ENCODE assay signal across 1 cellular context in the genomic region with DNA sequence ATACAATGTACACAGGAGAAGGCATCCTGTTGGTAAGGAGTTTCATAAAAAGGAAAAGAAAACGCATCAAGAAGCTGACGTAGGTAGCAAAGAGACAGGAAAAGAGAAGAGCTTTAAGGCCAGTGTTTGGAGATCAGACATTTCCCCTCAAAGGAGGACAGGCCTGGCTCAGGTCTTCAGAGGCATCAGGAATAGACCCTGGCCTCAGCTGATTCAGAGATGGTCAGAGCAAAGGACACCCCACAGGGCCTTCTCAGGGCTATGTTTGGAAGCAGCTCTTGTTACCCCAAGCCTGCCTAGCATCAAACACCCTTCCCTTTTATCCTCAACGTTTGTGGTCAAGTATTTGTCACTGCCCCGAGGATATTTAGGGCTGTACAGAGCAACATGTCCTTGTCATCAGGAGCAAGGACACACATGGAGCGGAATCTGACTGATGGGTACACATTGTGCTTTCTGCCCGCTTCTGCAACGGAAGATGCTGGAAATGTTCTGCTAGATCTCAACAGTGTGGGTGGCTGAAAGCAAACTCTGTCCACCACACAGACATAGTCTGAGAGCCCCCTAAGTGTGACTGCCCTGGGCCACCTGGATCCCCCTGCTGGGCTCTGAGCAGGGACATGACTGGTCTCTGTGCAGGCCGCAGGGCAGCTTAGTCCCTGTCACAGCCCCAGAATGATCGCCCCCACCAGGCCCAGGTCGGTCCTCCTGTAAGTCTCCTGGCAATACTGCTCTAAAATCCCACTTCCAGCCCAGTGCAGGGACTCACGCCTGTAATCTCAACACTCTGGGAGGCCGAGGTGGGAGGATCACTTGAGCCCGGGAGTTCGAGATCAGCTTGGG.
TF ChIP-seq lines count a peak whose summit lies in the region.

No MANE protein-coding gene starts in this region.

TF ChIP-seq in K562, 482 proteins besides CTCF, POLR2A, EP300 and RAD21:
- TF ChIP-seq ZNF3 (CRISPR knock-in tag; IDR thresholded peaks at IDR 0.05) (no peak), CHD1 (IDR thresholded peaks at IDR 0.05; ENCODE audit: low read length) (peak; percentile 54), NCOA1 (IDR thresholded peaks at IDR 0.05; ENCODE audit: low read depth) (no peak), CREB1 (IDR thresholded peaks at IDR 0.05) (no peak), CREB1 (CRISPR knock-in tag; IDR thresholded peaks at IDR 0.05) (peak; percentile 28; the same call in 1 of the 2 replicates), KDM5B (IDR thresholded peaks at IDR 0.05; ENCODE audit: insufficient replicate concordance, low read depth, low read length) (peak; percentile 54), KLF1 (tag; IDR thresholded peaks at IDR 0.05) (peak; percentile 18; the same call in 1 of the 2 replicates), ZNF217 (CRISPR knock-in tag; IDR thresholded peaks at IDR 0.05) (no peak), BCOR (IDR thresholded peaks at IDR 0.05) (peak; percentile 44), ZNF764 (CRISPR knock-in tag; IDR thresholded peaks at IDR 0.05; ENCODE audit: low read depth) (peak; percentile 53; the same call in 1 of the 2 replicates), ZBTB7A (IDR thresholded peaks at IDR 0.05; ENCODE audit: borderline replicate concordance, control insufficient read depth, low read depth, low read length) (peak; percentile 31; the same call in 1 of the 2 replicates), ZNF384 (IDR thresholded peaks at IDR 0.05; ENCODE audit: low read depth, low read length) (0 out of 2 replicates have a peak, but pooled peaks have one; percentile 69), GABPB1 (CRISPR knock-in tag; IDR thresholded peaks at IDR 0.05) (peak; percentile 55; the same call in 1 of the 2 replicates), ESRRA (IDR thresholded peaks at IDR 0.05; ENCODE audit: borderline replicate concordance, low read depth) (peak; percentile 42; the same call in 1 of the 2 replicates), ZNF121 (CRISPR knock-in tag; conservative IDR thresholded peaks at IDR 0.05) (peak; percentile 25; the same call in 1 of the 2 replicates)
- TF ChIP-seq, protein P1, sequence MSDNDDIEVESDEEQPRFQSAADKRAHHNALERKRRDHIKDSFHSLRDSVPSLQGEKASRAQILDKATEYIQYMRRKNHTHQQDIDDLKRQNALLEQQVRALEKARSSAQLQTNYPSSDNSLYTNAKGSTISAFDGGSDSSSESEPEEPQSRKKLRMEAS (CRISPR knock-in tag; IDR thresholded peaks at IDR 0.05), result no peak
- TF ChIP-seq, protein P2, sequence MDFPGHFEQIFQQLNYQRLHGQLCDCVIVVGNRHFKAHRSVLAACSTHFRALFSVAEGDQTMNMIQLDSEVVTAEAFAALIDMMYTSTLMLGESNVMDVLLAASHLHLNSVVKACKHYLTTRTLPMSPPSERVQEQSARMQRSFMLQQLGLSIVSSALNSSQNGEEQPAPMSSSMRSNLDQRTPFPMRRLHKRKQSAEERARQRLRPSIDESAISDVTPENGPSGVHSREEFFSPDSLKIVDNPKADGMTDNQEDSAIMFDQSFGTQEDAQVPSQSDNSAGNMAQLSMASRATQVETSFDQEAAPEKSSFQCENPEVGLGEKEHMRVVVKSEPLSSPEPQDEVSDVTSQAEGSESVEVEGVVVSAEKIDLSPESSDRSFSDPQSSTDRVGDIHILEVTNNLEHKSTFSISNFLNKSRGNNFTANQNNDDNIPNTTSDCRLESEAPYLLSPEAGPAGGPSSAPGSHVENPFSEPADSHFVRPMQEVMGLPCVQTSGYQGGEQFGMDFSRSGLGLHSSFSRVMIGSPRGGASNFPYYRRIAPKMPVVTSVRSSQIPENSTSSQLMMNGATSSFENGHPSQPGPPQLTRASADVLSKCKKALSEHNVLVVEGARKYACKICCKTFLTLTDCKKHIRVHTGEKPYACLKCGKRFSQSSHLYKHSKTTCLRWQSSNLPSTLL (IDR thresholded peaks at IDR 0.05), result no peak
- TF ChIP-seq, protein P3, sequence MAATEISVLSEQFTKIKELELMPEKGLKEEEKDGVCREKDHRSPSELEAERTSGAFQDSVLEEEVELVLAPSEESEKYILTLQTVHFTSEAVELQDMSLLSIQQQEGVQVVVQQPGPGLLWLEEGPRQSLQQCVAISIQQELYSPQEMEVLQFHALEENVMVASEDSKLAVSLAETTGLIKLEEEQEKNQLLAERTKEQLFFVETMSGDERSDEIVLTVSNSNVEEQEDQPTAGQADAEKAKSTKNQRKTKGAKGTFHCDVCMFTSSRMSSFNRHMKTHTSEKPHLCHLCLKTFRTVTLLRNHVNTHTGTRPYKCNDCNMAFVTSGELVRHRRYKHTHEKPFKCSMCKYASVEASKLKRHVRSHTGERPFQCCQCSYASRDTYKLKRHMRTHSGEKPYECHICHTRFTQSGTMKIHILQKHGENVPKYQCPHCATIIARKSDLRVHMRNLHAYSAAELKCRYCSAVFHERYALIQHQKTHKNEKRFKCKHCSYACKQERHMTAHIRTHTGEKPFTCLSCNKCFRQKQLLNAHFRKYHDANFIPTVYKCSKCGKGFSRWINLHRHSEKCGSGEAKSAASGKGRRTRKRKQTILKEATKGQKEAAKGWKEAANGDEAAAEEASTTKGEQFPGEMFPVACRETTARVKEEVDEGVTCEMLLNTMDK (IDR thresholded peaks at IDR 0.05; ENCODE audit: borderline replicate concordance, insufficient read depth, low read depth, low read length, poor library complexity, severe bottlenecking), result peak; percentile 67
- TF ChIP-seq, protein P4, sequence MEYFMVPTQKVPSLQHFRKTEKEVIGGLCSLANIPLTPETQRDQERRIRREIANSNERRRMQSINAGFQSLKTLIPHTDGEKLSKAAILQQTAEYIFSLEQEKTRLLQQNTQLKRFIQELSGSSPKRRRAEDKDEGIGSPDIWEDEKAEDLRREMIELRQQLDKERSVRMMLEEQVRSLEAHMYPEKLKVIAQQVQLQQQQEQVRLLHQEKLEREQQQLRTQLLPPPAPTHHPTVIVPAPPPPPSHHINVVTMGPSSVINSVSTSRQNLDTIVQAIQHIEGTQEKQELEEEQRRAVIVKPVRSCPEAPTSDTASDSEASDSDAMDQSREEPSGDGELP (CRISPR knock-in tag; IDR thresholded peaks at IDR 0.05; ENCODE audit: borderline replicate concordance), result peak; percentile 32; the same call in 1 of the 2 replicates
- TF ChIP-seq, protein P5, sequence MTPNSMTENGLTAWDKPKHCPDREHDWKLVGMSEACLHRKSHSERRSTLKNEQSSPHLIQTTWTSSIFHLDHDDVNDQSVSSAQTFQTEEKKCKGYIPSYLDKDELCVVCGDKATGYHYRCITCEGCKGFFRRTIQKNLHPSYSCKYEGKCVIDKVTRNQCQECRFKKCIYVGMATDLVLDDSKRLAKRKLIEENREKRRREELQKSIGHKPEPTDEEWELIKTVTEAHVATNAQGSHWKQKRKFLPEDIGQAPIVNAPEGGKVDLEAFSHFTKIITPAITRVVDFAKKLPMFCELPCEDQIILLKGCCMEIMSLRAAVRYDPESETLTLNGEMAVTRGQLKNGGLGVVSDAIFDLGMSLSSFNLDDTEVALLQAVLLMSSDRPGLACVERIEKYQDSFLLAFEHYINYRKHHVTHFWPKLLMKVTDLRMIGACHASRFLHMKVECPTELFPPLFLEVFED (CRISPR knock-in tag; conservative IDR thresholded peaks at IDR 0.05), result no peak
